Comparison of ENCODE assay signal across 21 cellular contexts in genomic region chr7:148402159-148402558, GRCh38.
DNase-seq lines count a peak whose midpoint lies in the region; ATAC-seq and TF ChIP-seq lines count a peak whose summit lies in the region.
"Had no signal": no experiment of that assay in that cellular context is flagged by ENCODE, and none has a peak within 500 bp of the region (broad histone marks: within the 10 kb centered on the region; RNA-seq: fewer than 3 reads in every experiment).

No MANE protein-coding gene starts in this region.

- DNase-seq in A673 (ENCODE audit: low spot score) (peak; percentile 18), RWPE1 (ENCODE audit: low spot score) (peak; percentile 25), sigmoid colon (no peak)
- no peak for DNase-seq in stimulated activated naive CD4-positive, alpha-beta T cell (lab: John Stamatoyannopoulos, UW)
- DNase-seq in CD8-positive, alpha-beta memory T cell, result no peak
- DNase-seq: activated CD8-positive, alpha-beta T cell treated with anti-CD3 and anti-CD28 coated beads, Interleukin-2, amount 10 ng/mL, durations not matched to agents 7 days and 5 days; activated T-cell treated with anti-CD3 and anti-CD28 coated beads, Interleukin-2, amount 50 U/mL, for 4 hours; dermis blood vessel endothelial cell; left ventricle myocardium inferior; NCI-H146; NCI-H510A; nucleus accumbens; SHP77; stimulated activated naive B cell treated with anti-CD40 and anti-IgM and Interleukin-4, amounts not matched to agents 10 μg/mL and 1 μg/mL and 100 μg/mL, for 72 hours; T-helper 17 cell had no signal

- H3K9me3 ChIP-seq in A673 (ENCODE audit: low read depth, low read length, poor library complexity, severe bottlenecking) (no peaks in the 10 kb centered on the region), HUES64 (ENCODE audit: insufficient read depth, low read depth, low read length) (no peaks in the 10 kb centered on the region), gastroesophageal sphincter (no peaks in the 10 kb centered on the region), sigmoid colon (no peaks in the 10 kb centered on the region)
- H3K9me3 ChIP-seq in CD8-positive, alpha-beta memory T cell (ENCODE audit: low read length), result no peaks in the 10 kb centered on the region
- H3K9me3 ChIP-seq: HAP-1, left ventricle myocardium inferior, tibial nerve had no signal

- no peak for ATAC-seq in gastroesophageal sphincter
- ATAC-seq in GM21367 (IDR thresholded peaks at IDR 0.05; ENCODE audit: unreplicated experiment), result no peak
- ATAC-seq: activated CD8-positive, alpha-beta T cell treated with anti-CD3 and anti-CD28 coated beads, Interleukin-2, amount 10 ng/mL, durations not matched to agents 7 days and 5 days; activated T-cell treated with anti-CD3 and anti-CD28 coated beads, Interleukin-2, amount 50 U/mL, for 4 hours; stimulated activated naive B cell treated with anti-CD40 and anti-IgM and Interleukin-4, amounts not matched to agents 10 μg/mL and 1 μg/mL and 100 μg/mL, for 72 hours; T-helper 17 cell had no signal

- BruUV-seq in A673 (replicated peaks; lab: Mats Ljungman, UMichigan), result no TSS peak

- peaks cover 24 to 60% of the 10 kb centered on the region in 2 donors for H3K27me3 Mint-ChIP-seq in CD8-positive, alpha-beta memory T cell

- CTCF ChIA-PET in A673 (lab: Charles Lee), result no interaction called here
- CTCF ChIA-PET in RWPE1 (lab: Yijun Ruan, JAX), result no interaction called here
- CTCF ChIA-PET in CD8-positive, alpha-beta memory T cell (lab: Charles Lee), result no interaction called here

- no peaks in the 10 kb centered on the region for H3K9me3 Mint-ChIP-seq in CD8-positive, alpha-beta memory T cell
- H3K9me3 Mint-ChIP-seq: activated naive CD4-positive, alpha-beta T cell treated with anti-CD3 and anti-CD28 coated beads, Interleukin-2, amount 50 U/mL, for 24 hours; activated T-cell treated with anti-CD3 and anti-CD28 coated beads, Interleukin-2, amount 50 U/mL, for 4 hours; stimulated activated naive B cell treated with anti-CD40 and anti-IgM and Interleukin-4, amounts not matched to agents 10 μg/mL and 1 μg/mL and 100 μg/mL, for 72 hours had no signal

- no peaks in the 10 kb centered on the region for H3K36me3 Mint-ChIP-seq in CD8-positive, alpha-beta memory T cell
- H3K36me3 Mint-ChIP-seq: activated naive CD4-positive, alpha-beta T cell treated with anti-CD3 and anti-CD28 coated beads, Interleukin-2, amount 50 U/mL, for 24 hours had no signal

- no peak overlapping the region for H3K27ac Mint-ChIP-seq in CD8-positive, alpha-beta memory T cell
- H3K27ac Mint-ChIP-seq: activated CD8-positive, alpha-beta T cell treated with anti-CD3 and anti-CD28 coated beads, Interleukin-2, amount 10 ng/mL, durations not matched to agents 7 days and 5 days; activated naive CD4-positive, alpha-beta T cell treated with anti-CD3 and anti-CD28 coated beads, Interleukin-2, amount 50 U/mL, for 24 hours; stimulated activated naive B cell treated with anti-CD40 and anti-IgM and Interleukin-4, amounts not matched to agents 10 μg/mL and 1 μg/mL and 100 μg/mL, for 72 hours; T-helper 17 cell had no signal

- no peak overlapping the region for H3K4me3 Mint-ChIP-seq in CD8-positive, alpha-beta memory T cell
- H3K4me3 Mint-ChIP-seq: activated CD8-positive, alpha-beta T cell treated with anti-CD3 and anti-CD28 coated beads, Interleukin-2, amount 10 ng/mL, durations not matched to agents 7 days and 5 days; activated naive CD4-positive, alpha-beta T cell treated with anti-CD3 and anti-CD28 coated beads, Interleukin-2, amount 50 U/mL, for 24 hours; activated T-cell treated with anti-CD3 and anti-CD28 coated beads, Interleukin-2, amount 50 U/mL, for 4 hours; stimulated activated naive B cell treated with anti-CD40 and anti-IgM and Interleukin-4, amounts not matched to agents 10 μg/mL and 1 μg/mL and 100 μg/mL, for 72 hours; T-helper 17 cell had no signal

- 91% methylated on average over 3 of the region's 3 CpGs for WGBS in HUES64
- 39 to 60% methylated on average over 3 of the region's 3 CpGs for WGBS in gastroesophageal sphincter (ENCODE audit: low coverage in 1 of 2), 2 donors
- 86 to 89% methylated on average over 3 of the region's 3 CpGs for WGBS in sigmoid colon, 2 donors

- POLR2A ChIA-PET in A673 (lab: Charles Lee; ENCODE audit: low non-redundant PET) (interaction anchor here (0.7 kb wide), 1 partner anchor 17 kb away, joined by 3 read pairs; no protein-coding TSS in a partner anchor), RWPE1 (lab: Yijun Ruan, JAX; ENCODE audit: low non-redundant PET) (no interaction called here)
- POLR2A ChIA-PET in CD8-positive, alpha-beta memory T cell (lab: Charles Lee), result no interaction called here

- H3K4me1 ChIP-seq in A673 (ENCODE audit: insufficient read depth, low read length, poor library complexity, severe bottlenecking) (no peaks in the 10 kb centered on the region), HUES64 (ENCODE audit: insufficient read depth, low read length) (peaks cover 38% of the 10 kb centered on the region), gastroesophageal sphincter (peaks cover 0 to 29% (median 0%) of the 10 kb centered on the region in 3 donors), sigmoid colon (no peaks in the 10 kb centered on the region)
- H3K4me1 ChIP-seq in CD8-positive, alpha-beta memory T cell (ENCODE audit: insufficient read depth, low read length), result no peaks in the 10 kb centered on the region
- H3K4me1 ChIP-seq: HAP-1, left ventricle myocardium inferior, tibial nerve had no signal

- TF ChIP-seq EP300 in gastroesophageal sphincter (IDR thresholded peaks at IDR 0.05) (no peak), sigmoid colon (IDR thresholded peaks at IDR 0.05) (no peak)

- no peak overlapping the region for H3K4me3 ChIP-seq in A673 (ENCODE audit: low read depth, low read length, poor library complexity, severe bottlenecking)
- H3K4me3 ChIP-seq in HUES64 (ENCODE audit: low read length), result no peak overlapping the region
- no peak overlapping the region for H3K4me3 ChIP-seq in gastroesophageal sphincter
- no peak overlapping the region for H3K4me3 ChIP-seq in sigmoid colon
- no peak overlapping the region for H3K4me3 ChIP-seq in CD8-positive, alpha-beta memory T cell (ENCODE audit: low read length)
- H3K4me3 ChIP-seq: HAP-1, left ventricle myocardium inferior, tibial nerve had no signal

- peaks cover 0 to 6% (median 0%) of the 10 kb centered on the region in 3 donors for H3K4me1 Mint-ChIP-seq in CD8-positive, alpha-beta memory T cell
- H3K4me1 Mint-ChIP-seq: activated naive CD4-positive, alpha-beta T cell treated with anti-CD3 and anti-CD28 coated beads, Interleukin-2, amount 50 U/mL, for 24 hours; T-helper 17 cell had no signal

- no peaks in the 10 kb centered on the region for H3K36me3 ChIP-seq in A673 (ENCODE audit: insufficient read depth, low read length, poor library complexity, severe bottlenecking)
- H3K36me3 ChIP-seq in HUES64 (ENCODE audit: insufficient read depth, low read length), result peaks cover 21% of the 10 kb centered on the region; the same call in 1 of the 2 replicates
- no peaks in the 10 kb centered on the region for H3K36me3 ChIP-seq in gastroesophageal sphincter
- H3K36me3 ChIP-seq in sigmoid colon, result no peaks in the 10 kb centered on the region
- no peaks in the 10 kb centered on the region for H3K36me3 ChIP-seq in CD8-positive, alpha-beta memory T cell (ENCODE audit: insufficient read depth, low read length)
- H3K36me3 ChIP-seq: HAP-1, left ventricle myocardium inferior, tibial nerve had no signal

- H3K27me3 ChIP-seq in A673 (replicated peaks; ENCODE audit: insufficient read depth, low read depth, low read length, poor library complexity) (no peaks in the 10 kb centered on the region), HUES64 (ENCODE audit: insufficient read depth, low read length) (no peaks in the 10 kb centered on the region), gastroesophageal sphincter (no peaks in the 10 kb centered on the region), sigmoid colon (peaks cover 0 to 5% (median 0%) of the 10 kb centered on the region in 3 donors)
- peaks cover 4% of the 10 kb centered on the region for H3K27me3 ChIP-seq in CD8-positive, alpha-beta memory T cell (ENCODE audit: insufficient read depth, low read length, poor library complexity, severe bottlenecking)

- H3K9ac ChIP-seq in HUES64 (ENCODE audit: low read depth, low read length), result no peak overlapping the region

- intact Hi-C loops in A673 (cut with micrococcal nuclease; ENCODE audit: unreplicated experiment), result no loop called here
- intact Hi-C loops in sigmoid colon (cut with DNase I), result no loop called here

- H3K27ac ChIP-seq in A673 (ENCODE audit: low read depth, low read length, poor library complexity, severe bottlenecking) (peak overlapping the region; percentile 15), HUES64 (ENCODE audit: low read depth, low read length) (peak overlapping the region; percentile 23; the same call in 1 of the 2 replicates), RWPE1 (no peak overlapping the region), gastroesophageal sphincter (peak overlapping the region in 3 of 4 donors; percentile 3 to 29 (median 17)), sigmoid colon (peak overlapping the region in 1 of 4 donors; percentile 19)
- H3K27ac ChIP-seq in CD8-positive, alpha-beta memory T cell (ENCODE audit: low read depth, low read length), result no peak overlapping the region
- H3K27ac ChIP-seq: left ventricle myocardium inferior, tibial nerve had no signal

- TF ChIP-seq CTCF in A673 (conservative IDR thresholded peaks at IDR 0.05; ENCODE audit: low read depth, low read length) (no peak), RWPE1 (conservative IDR thresholded peaks at IDR 0.05; ENCODE audit: low read depth) (no peak), gastroesophageal sphincter (IDR thresholded peaks at IDR 0.05) (no peak), sigmoid colon (IDR thresholded peaks at IDR 0.05) (no peak)

- no peak for TF ChIP-seq POLR2A in gastroesophageal sphincter (IDR thresholded peaks at IDR 0.05)
- no peak for TF ChIP-seq POLR2A in sigmoid colon (IDR thresholded peaks at IDR 0.05)

Comparison
In these comparisons a context has a peak if more than half of its experiments do, and no peak if none do; other contexts are left out.
1. DNase-seq: peak in A673 (single experiment) and RWPE1 (single experiment); none in stimulated activated naive CD4-positive, alpha-beta T cell (0 of 6), sigmoid colon (single experiment) and CD8-positive, alpha-beta memory T cell (0 of 5).
2. H3K27ac ChIP-seq: peak in A673 (single experiment), HUES64 (single experiment) and gastroesophageal sphincter (3 of 4); none in RWPE1 (single experiment) and CD8-positive, alpha-beta memory T cell (single experiment).